Comparison of ENCODE assay signal across 3 cellular contexts in the genomic region with DNA sequence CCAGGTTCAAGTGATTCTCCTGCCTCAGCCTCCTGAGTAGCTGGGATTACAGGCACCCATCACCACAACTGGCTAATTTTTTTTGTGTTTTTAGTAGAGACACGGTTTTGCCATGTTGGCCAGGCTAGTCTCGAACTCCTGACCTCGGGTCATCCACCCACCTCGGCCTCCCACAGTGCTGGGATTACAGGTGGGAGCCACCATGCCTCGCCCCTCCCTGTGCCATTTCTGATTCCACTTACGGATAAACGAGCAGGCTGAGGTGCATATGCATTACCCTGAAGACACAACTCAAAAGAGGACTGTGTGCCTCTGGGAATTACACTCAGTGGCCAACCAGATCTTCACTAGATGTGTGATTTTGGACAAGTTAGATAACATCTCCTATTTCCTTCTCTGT. TPM values are rescaled to one million over a fixed set of nuclear protein-coding genes. Genes with fewer than 3 reads are reported as not detected.
"Had no signal": no experiment of that assay in that cellular context is flagged by ENCODE, and none has a peak within 500 bp of the region (broad histone marks: within the 10 kb centered on the region; RNA-seq: fewer than 3 reads in every experiment).

No MANE protein-coding gene starts in this region.

RNA-seq across cellular contexts. Expression of gene EMX2, which starts 35.5 kb away (rescaled TPM):
- total RNA-seq: stomach, thoracic aorta, upper lobe of right lung had no signal
